In genomic region chr7:43484678-43485355, GRCh38 we compare ENCODE assay signal across 14 cellular contexts.
"Had no signal": no experiment of that assay in that cellular context is flagged by ENCODE, and none has a peak within 500 bp of the region (broad histone marks: within the 10 kb centered on the region; RNA-seq: fewer than 3 reads in every experiment).

No MANE protein-coding gene starts in this region.

- H3K27ac ChIP-seq: parathyroid adenoma, transverse colon had no signal

- H3K27me3 ChIP-seq: transverse colon had no signal

- H3K36me3 ChIP-seq: transverse colon had no signal

- DNase-seq: activated CD4-positive, alpha-beta T cell treated with anti-CD3 and anti-CD28 coated beads, Interleukin-2, amount 50 U/mL, for 48 hours; activated CD4-positive, CD25-positive, alpha-beta regulatory T cell treated with anti-CD3 and anti-CD28 coated beads, Interleukin-2, amount 50 U/mL, for 72 hours; activated gamma-delta T cell; activated naive CD8-positive, alpha-beta T cell treated with anti-CD3 and anti-CD28 coated beads for 36 hours; activated T-cell treated with anti-CD3 and anti-CD28 coated beads, Interleukin-2, amount 50 U/mL, for 4 hours; immature natural killer cell; left colon; mammary epithelial cell; SK-N-SH; substantia nigra; transverse colon had no signal

- ATAC-seq: activated T-cell treated with anti-CD3 and anti-CD28 coated beads, Interleukin-2, amount 50 U/mL, for 4 hours; esophagus mucosa; left colon had no signal

- H3K4me1 ChIP-seq: transverse colon had no signal

- H3K9me3 ChIP-seq: SK-N-SH, transverse colon had no signal

- H3K4me3 ChIP-seq: smooth muscle cell, transverse colon had no signal
